ENCODE assay signal across 14 cellular contexts in the genomic region with DNA sequence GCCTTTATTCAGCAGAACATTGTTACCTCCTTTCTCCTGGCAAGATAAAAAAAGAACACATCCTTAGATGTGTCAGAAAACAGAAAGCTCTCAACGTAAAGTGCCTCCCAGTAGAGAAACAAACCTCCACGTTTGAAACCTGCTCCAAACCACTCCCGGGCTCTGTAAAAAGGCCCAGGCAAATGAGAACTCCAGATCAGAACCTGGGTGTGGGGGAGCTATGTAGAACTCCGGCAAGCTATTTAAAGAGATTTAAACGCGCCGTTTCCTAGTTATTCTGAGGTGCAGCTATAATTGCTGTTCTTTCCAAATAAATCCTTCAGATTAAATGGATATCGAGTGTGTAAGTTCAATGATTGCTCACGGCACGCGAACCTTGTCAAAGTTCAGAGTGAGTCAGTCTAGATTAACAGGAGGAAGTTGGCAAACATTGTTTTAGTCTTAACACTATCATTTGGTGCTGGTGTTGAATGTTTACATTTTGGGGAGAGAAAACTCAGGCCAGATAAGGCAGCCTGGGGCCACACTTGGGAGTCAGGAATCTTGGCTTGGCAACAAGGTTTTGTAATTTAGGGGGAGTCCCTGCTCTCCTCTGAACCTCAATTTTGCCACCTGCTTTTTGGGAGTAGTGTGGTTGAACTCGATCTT.
DNase-seq lines count a peak whose midpoint lies in the region; ATAC-seq and TF ChIP-seq lines count a peak whose summit lies in the region.
"Had no signal": no experiment of that assay in that cellular context is flagged by ENCODE, and none has a peak within 500 bp of the region (broad histone marks: within the 10 kb centered on the region; RNA-seq: fewer than 3 reads in every experiment).

No MANE protein-coding gene starts in this region.

- H2BK12ac ChIP-seq in mesenchymal stem cell (ENCODE audit: low read length in 2 of 2): no peak overlapping the region

- no peak for ATAC-seq in HG03520 (IDR thresholded peaks at IDR 0.05; ENCODE audit: unreplicated experiment)

- no peak overlapping the region for H4K91ac ChIP-seq in mesenchymal stem cell (ENCODE audit: low read length)

- no peak overlapping the region for H4K8ac ChIP-seq in mesenchymal stem cell (ENCODE audit: low read length)

- H2BK120ac ChIP-seq in mesenchymal stem cell (ENCODE audit: low read depth, low read length): no peak overlapping the region

- H2AK5ac ChIP-seq in mesenchymal stem cell (ENCODE audit: low read length, severe bottlenecking): no peak overlapping the region

- CTCF ChIA-PET in Caco-2 (lab: Charles Lee): interaction anchor here (0.6 kb wide), 1 partner anchor 9 kb away, joined by 5 read pairs; no protein-coding TSS in a partner anchor
- CTCF ChIA-PET in activated CD4-positive, alpha-beta memory T cell treated with anti-CD3 and anti-CD28 coated beads, Interleukin-2, amount 10 ng/mL, durations not matched to agents 7 days and 5 days (lab: Charles Lee): no interaction called here

- H3K9me3 Mint-ChIP-seq in Caco-2 (ENCODE audit: unreplicated experiment) (peaks cover 15% of the 10 kb centered on the region), endodermal cell (peaks cover 3% of the 10 kb centered on the region)
- peaks cover 16% of the 10 kb centered on the region for H3K9me3 Mint-ChIP-seq in activated CD4-positive, alpha-beta memory T cell treated with anti-CD3 and anti-CD28 coated beads, Interleukin-2, amount 10 ng/mL, durations not matched to agents 7 days and 5 days
- H3K9me3 Mint-ChIP-seq: activated naive CD4-positive, alpha-beta T cell treated with anti-CD3 and anti-CD28 coated beads for 36 hours had no signal

- H3K27me3 ChIP-seq in Caco-2 (replicated peaks; ENCODE audit: control insufficient read depth, insufficient read depth, low read length): peaks cover 3% of the 10 kb centered on the region
- no peaks in the 10 kb centered on the region for H3K27me3 ChIP-seq in endodermal cell (ENCODE audit: control insufficient read depth, insufficient read depth, low read length, poor library complexity, severe bottlenecking)
- H3K27me3 ChIP-seq in mesenchymal stem cell (ENCODE audit: control insufficient read depth in 1 of 2, insufficient read depth in 1 of 2, low read length in 2 of 2): peaks cover 10 to 16% of the 10 kb centered on the region in 2 experiments
- H3K27me3 ChIP-seq: neutrophil had no signal

- H3K4me3 Mint-ChIP-seq in Caco-2 (ENCODE audit: unreplicated experiment) (peak overlapping the region; percentile 14), endodermal cell (peak overlapping the region; percentile 10)
- no peak overlapping the region for H3K4me3 Mint-ChIP-seq in activated CD4-positive, alpha-beta memory T cell treated with anti-CD3 and anti-CD28 coated beads, Interleukin-2, amount 10 ng/mL, durations not matched to agents 7 days and 5 days
- H3K4me3 Mint-ChIP-seq: activated naive CD4-positive, alpha-beta T cell treated with anti-CD3 and anti-CD28 coated beads for 36 hours had no signal

- H2BK15ac ChIP-seq in mesenchymal stem cell (ENCODE audit: low read depth, poor library complexity, severe bottlenecking): no peak overlapping the region

- no peaks in the 10 kb centered on the region for H3K79me1 ChIP-seq in mesenchymal stem cell (replicated peaks; ENCODE audit: low read length, poor library complexity, severe bottlenecking)

- H3K36me3 Mint-ChIP-seq in Caco-2 (ENCODE audit: insufficient read depth, unreplicated experiment) (peaks cover 6% of the 10 kb centered on the region), endodermal cell (ENCODE audit: low read depth) (peaks cover 4% of the 10 kb centered on the region)
- H3K36me3 Mint-ChIP-seq in activated CD4-positive, alpha-beta memory T cell treated with anti-CD3 and anti-CD28 coated beads, Interleukin-2, amount 10 ng/mL, durations not matched to agents 7 days and 5 days (ENCODE audit: low read depth): no peaks in the 10 kb centered on the region

- no peak for TF ChIP-seq CTCF in Caco-2 (IDR thresholded peaks at IDR 0.05; ENCODE audit: insufficient read depth in 1 of 2, low read depth in 1 of 2, low read length in 1 of 2, severe bottlenecking in 1 of 2, unreplicated experiment in 1 of 2)
- TF ChIP-seq CTCF in endodermal cell (conservative IDR thresholded peaks at IDR 0.05): no peak

- H2AFZ ChIP-seq in mesenchymal stem cell (ENCODE audit: low read depth, low read length): no peak overlapping the region

- H3K4ac ChIP-seq in mesenchymal stem cell (ENCODE audit: low read depth in 1 of 2, low read length in 2 of 2): no peak overlapping the region

- no peak overlapping the region for H2BK5ac ChIP-seq in mesenchymal stem cell (ENCODE audit: low read depth, low read length, poor library complexity, severe bottlenecking)

- DNase-seq in Caco-2 (peak; percentile 55 to 57), M059J (ENCODE audit: low read depth) (peak; percentile 71), endodermal cell (no peak), mesenchymal stem cell (peak; percentile 19), NCI-H187 (lab: John Stamatoyannopoulos, UW) (no peak), NCI-H1092 treated with DMSO at 0.1 percent for 48 hours (lab: John Stamatoyannopoulos, UW) (no peak)
- no peak for DNase-seq in activated CD4-positive, alpha-beta memory T cell treated with anti-CD3 and anti-CD28 coated beads, Interleukin-2, amount 10 ng/mL, durations not matched to agents 7 days and 5 days
- DNase-seq: activated naive CD4-positive, alpha-beta T cell treated with anti-CD3 and anti-CD28 coated beads for 36 hours; DMS 273 treated with DMSO at 0.1 percent for 48 hours; erythroblast; hypothalamus; WERI-Rb-1 had no signal

- H3K9me3 ChIP-seq in Caco-2 (0 out of 2 replicates have a peak, but pooled peaks cover 2% of the 10 kb centered on the region), endodermal cell (ENCODE audit: control insufficient read depth, low read length) (peaks cover 7% of the 10 kb centered on the region), mesenchymal stem cell (ENCODE audit: control insufficient read depth, low read length) (no peaks in the 10 kb centered on the region)
- H3K9me3 ChIP-seq: neutrophil had no signal

- intact Hi-C loops in Caco-2 (cut with micrococcal nuclease; ENCODE audit: unreplicated experiment): loop anchor here (1.0 kb wide), 2 partner anchors 9 to 124 kb away; no protein-coding TSS in a partner anchor

- H3K4me1 ChIP-seq in Caco-2 (peaks cover 16% of the 10 kb centered on the region), endodermal cell (ENCODE audit: control insufficient read depth, insufficient read depth, low read length) (peaks cover 32% of the 10 kb centered on the region), mesenchymal stem cell (ENCODE audit: control insufficient read depth, insufficient read depth, low read depth, low read length) (no peaks in the 10 kb centered on the region)

- no peak overlapping the region for H3K18ac ChIP-seq in mesenchymal stem cell (ENCODE audit: low read depth in 1 of 2, low read length in 2 of 2)

- H3K23ac ChIP-seq in mesenchymal stem cell (ENCODE audit: low read length in 2 of 2): no peak overlapping the region

- H3K9ac ChIP-seq in endodermal cell (ENCODE audit: extremely low read depth, low read length, poor library complexity, severe bottlenecking): no peak overlapping the region
- H3K9ac ChIP-seq in mesenchymal stem cell (ENCODE audit: low read length): no peak overlapping the region

- H3K4me1 Mint-ChIP-seq in Caco-2 (ENCODE audit: low read depth, unreplicated experiment): peaks cover 21% of the 10 kb centered on the region
- peaks cover 53% of the 10 kb centered on the region for H3K4me1 Mint-ChIP-seq in endodermal cell
- no peaks in the 10 kb centered on the region for H3K4me1 Mint-ChIP-seq in activated CD4-positive, alpha-beta memory T cell treated with anti-CD3 and anti-CD28 coated beads, Interleukin-2, amount 10 ng/mL, durations not matched to agents 7 days and 5 days

- no peak overlapping the region for H3K4me2 ChIP-seq in mesenchymal stem cell (ENCODE audit: low read length, poor library complexity, severe bottlenecking)

- H3K27ac ChIP-seq in endodermal cell (ENCODE audit: low read depth, low read length): no peak overlapping the region
- H3K27ac ChIP-seq in mesenchymal stem cell (ENCODE audit: low read length, poor library complexity, severe bottlenecking): no peak overlapping the region
- H3K27ac ChIP-seq: neutrophil, WERI-Rb-1 had no signal

- no peak overlapping the region for H3K14ac ChIP-seq in mesenchymal stem cell (ENCODE audit: low read length in 2 of 2)

- WGBS in endodermal cell (ENCODE audit: insufficient coverage in 1 of 2, insufficient read length in 1 of 2), 2 experiments: 61 to 82% methylated on average over 8 to 12 of the region's 12 CpGs
- WGBS in mesenchymal stem cell: 56% methylated on average over 12 of the region's 12 CpGs

- H3K27ac Mint-ChIP-seq in Caco-2 (ENCODE audit: unreplicated experiment) (no peak overlapping the region), endodermal cell (peak overlapping the region; percentile 65)
- H3K27ac Mint-ChIP-seq in activated CD4-positive, alpha-beta memory T cell treated with anti-CD3 and anti-CD28 coated beads, Interleukin-2, amount 10 ng/mL, durations not matched to agents 7 days and 5 days: no peak overlapping the region
- H3K27ac Mint-ChIP-seq: activated naive CD4-positive, alpha-beta T cell treated with anti-CD3 and anti-CD28 coated beads for 36 hours had no signal

- no TSS peak for BruUV-seq in Caco-2 (replicated peaks; lab: Mats Ljungman, UMichigan)

- H3K4me3 ChIP-seq in Caco-2 (ENCODE audit: low read depth, low read length): no peak overlapping the region
- peak overlapping the region; percentile 46 for H3K4me3 ChIP-seq in endodermal cell (ENCODE audit: low read length)
- H3K4me3 ChIP-seq in mesenchymal stem cell (ENCODE audit: insufficient read depth in 1 of 2, low read depth in 1 of 2, low read length in 2 of 2): no peak overlapping the region

- H3K27me3 Mint-ChIP-seq in Caco-2 (ENCODE audit: insufficient read depth, unreplicated experiment) (peaks cover 44% of the 10 kb centered on the region), endodermal cell (ENCODE audit: insufficient read depth) (peaks cover 33% of the 10 kb centered on the region)
- no peaks in the 10 kb centered on the region for H3K27me3 Mint-ChIP-seq in activated CD4-positive, alpha-beta memory T cell treated with anti-CD3 and anti-CD28 coated beads, Interleukin-2, amount 10 ng/mL, durations not matched to agents 7 days and 5 days

- H3K36me3 ChIP-seq in Caco-2 (ENCODE audit: control insufficient read depth, insufficient read depth, low read length): no peaks in the 10 kb centered on the region
- H3K36me3 ChIP-seq in endodermal cell (ENCODE audit: control insufficient read depth, insufficient read depth, low read length): no peaks in the 10 kb centered on the region
- H3K36me3 ChIP-seq in mesenchymal stem cell (ENCODE audit: control insufficient read depth in 1 of 2, insufficient read depth in 2 of 2, low read depth in 1 of 2, low read length in 2 of 2): no peaks in the 10 kb centered on the region
- H3K36me3 ChIP-seq: neutrophil, WERI-Rb-1 had no signal

- POLR2A ChIA-PET in Caco-2 (lab: Charles Lee): no interaction called here
- POLR2A ChIA-PET in activated CD4-positive, alpha-beta memory T cell treated with anti-CD3 and anti-CD28 coated beads, Interleukin-2, amount 10 ng/mL, durations not matched to agents 7 days and 5 days (lab: Charles Lee): no interaction called here

Comparison
In these comparisons a context has a peak if more than half of its experiments do, and no peak if none do; other contexts are left out.
1. DNase-seq: peak in Caco-2 (2 of 2), M059J (single experiment) and mesenchymal stem cell (single experiment); none in endodermal cell (single experiment), activated CD4-positive, alpha-beta memory T cell treated with anti-CD3 and anti-CD28 coated beads, Interleukin-2, amount 10 ng/mL, durations not matched to agents 7 days and 5 days (single experiment), NCI-H187 (0 of 2) and NCI-H1092 treated with DMSO at 0.1 percent for 48 hours (single experiment).